Comparison of ENCODE assay signal across 11 cellular contexts in the genomic region with DNA sequence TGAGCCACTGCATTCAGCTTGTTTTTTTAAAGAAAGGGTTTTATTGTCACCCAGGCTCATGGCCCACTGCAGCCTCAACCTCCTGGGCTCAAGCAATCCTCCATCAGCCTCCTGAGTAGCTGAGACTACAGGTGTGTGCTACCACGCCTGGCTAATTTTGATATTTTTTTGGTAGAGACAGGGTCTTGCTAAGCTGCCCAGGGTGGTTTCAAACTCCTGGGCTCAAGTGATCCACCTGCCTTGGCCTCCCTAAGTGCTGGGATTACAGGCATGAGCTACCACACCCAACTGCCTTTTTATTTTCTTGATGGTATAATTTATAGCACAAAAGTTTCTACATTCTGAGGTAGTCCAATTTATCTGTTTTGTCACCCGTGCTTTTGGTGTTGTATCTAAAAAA.
"Had no signal": no experiment of that assay in that cellular context is flagged by ENCODE, and none has a peak within 500 bp of the region (broad histone marks: within the 10 kb centered on the region; RNA-seq: fewer than 3 reads in every experiment).

No MANE protein-coding gene starts in this region.

- H3K36me3 ChIP-seq: tibial artery had no signal

- H3K27ac Mint-ChIP-seq: activated B cell treated with CpG ODN at 0.5 μM for 24 hours; activated CD4-positive, alpha-beta T cell treated with anti-CD3 and anti-CD28 coated beads, Interleukin-2, amount 10 ng/mL, durations not matched to agents 24 days and 14 days; activated naive CD8-positive, alpha-beta T cell treated with anti-CD3 and anti-CD28 coated beads, Interleukin-2, amount 50 U/mL, for 24 hours; activated T-helper 1 cell treated with anti-CD3 and anti-CD28 coated beads, Interleukin-12 subunit alpha, Interleukin-12 subunit beta, Interleukin-2, Interleukin-4 antibody, amounts not matched to agents 30 ng/mL and 10 ng/mL and 1 ng/mL, durations not matched to agents 14 hours and 24 hours and 36 hours had no signal

- H3K4me3 Mint-ChIP-seq: activated B cell treated with CpG ODN at 0.5 μM for 24 hours; activated CD4-positive, alpha-beta T cell treated with anti-CD3 and anti-CD28 coated beads, Interleukin-2, amount 10 ng/mL, durations not matched to agents 24 days and 14 days; activated naive CD8-positive, alpha-beta T cell treated with anti-CD3 and anti-CD28 coated beads, Interleukin-2, amount 50 U/mL, for 24 hours; activated T-helper 1 cell treated with anti-CD3 and anti-CD28 coated beads, Interleukin-12 subunit alpha, Interleukin-12 subunit beta, Interleukin-2, Interleukin-4 antibody, amounts not matched to agents 30 ng/mL and 10 ng/mL and 1 ng/mL, durations not matched to agents 14 hours and 24 hours and 36 hours had no signal

- H3K9me3 ChIP-seq: SK-N-SH, tibial artery had no signal

- H3K27me3 Mint-ChIP-seq: activated B cell treated with CpG ODN at 0.5 μM for 24 hours; activated CD4-positive, alpha-beta T cell treated with anti-CD3 and anti-CD28 coated beads, Interleukin-2, amount 10 ng/mL, durations not matched to agents 24 days and 14 days; activated naive CD8-positive, alpha-beta T cell treated with anti-CD3 and anti-CD28 coated beads, Interleukin-2, amount 50 U/mL, for 24 hours had no signal

- DNase-seq: activated B cell treated with CpG ODN at 0.5 μM for 24 hours; activated CD4-positive, alpha-beta T cell treated with anti-CD3 and anti-CD28 coated beads, Interleukin-2, amount 10 ng/mL, durations not matched to agents 24 days and 14 days; activated naive CD4-positive, alpha-beta T cell; activated naive CD8-positive, alpha-beta T cell treated with anti-CD3 and anti-CD28 coated beads, Interleukin-2, amount 50 U/mL, for 24 hours; central memory CD4-positive, alpha-beta T cell; effector memory CD4-positive, alpha-beta T cell; SK-N-SH; T-helper 1 cell; tibial artery had no signal

- H3K9me3 Mint-ChIP-seq: activated B cell treated with CpG ODN at 0.5 μM for 24 hours; activated CD4-positive, alpha-beta T cell treated with anti-CD3 and anti-CD28 coated beads, Interleukin-2, amount 10 ng/mL, durations not matched to agents 24 days and 14 days; activated naive CD8-positive, alpha-beta T cell treated with anti-CD3 and anti-CD28 coated beads, Interleukin-2, amount 50 U/mL, for 24 hours; activated T-helper 1 cell treated with anti-CD3 and anti-CD28 coated beads, Interleukin-12 subunit alpha, Interleukin-12 subunit beta, Interleukin-2, Interleukin-4 antibody, amounts not matched to agents 30 ng/mL and 10 ng/mL and 1 ng/mL, durations not matched to agents 14 hours and 24 hours and 36 hours had no signal

- H3K4me3 ChIP-seq: skin epidermis, tibial artery had no signal

- ATAC-seq: activated naive CD8-positive, alpha-beta T cell treated with anti-CD3 and anti-CD28 coated beads, Interleukin-2, amount 50 U/mL, for 24 hours had no signal

- H3K4me1 Mint-ChIP-seq: activated CD4-positive, alpha-beta T cell treated with anti-CD3 and anti-CD28 coated beads, Interleukin-2, amount 10 ng/mL, durations not matched to agents 24 days and 14 days; activated naive CD8-positive, alpha-beta T cell treated with anti-CD3 and anti-CD28 coated beads, Interleukin-2, amount 50 U/mL, for 24 hours had no signal

- H3K4me2 ChIP-seq: SK-N-SH had no signal

- H3K4me1 ChIP-seq: tibial artery had no signal

- H3K9ac ChIP-seq: SK-N-SH had no signal

- H3K27me3 ChIP-seq: tibial artery had no signal

- H3K27ac ChIP-seq: tibial artery had no signal
